In genomic region chr10:113284635-113285034, GRCh38 we compare ENCODE assay signal across 24 cellular contexts.
A peak's percentile ranks its signal among the peaks of the same experiment; 100 is the strongest.
DNase-seq lines count a peak whose midpoint lies in the region; ATAC-seq and TF ChIP-seq lines count a peak whose summit lies in the region.
"Had no signal": no experiment of that assay in that cellular context is flagged by ENCODE, and none has a peak within 500 bp of the region (broad histone marks: within the 10 kb centered on the region; RNA-seq: fewer than 3 reads in every experiment).

No MANE protein-coding gene starts in this region.

- H3K9me3 ChIP-seq in GM23248 (ENCODE audit: low read depth) (no peaks in the 10 kb centered on the region), suprapubic skin (no peaks in the 10 kb centered on the region)
- H3K9me3 ChIP-seq: A549 had no signal

- in situ Hi-C loops in GM23248 (cut with MboI) = no loop called here

- H3K4me1 Mint-ChIP-seq in osteocyte (ENCODE audit: unreplicated experiment) = peaks cover 31% of the 10 kb centered on the region
- H3K4me1 Mint-ChIP-seq in activated CD8-positive, alpha-beta T cell treated with anti-CD3 and anti-CD28 coated beads, Interleukin-2, amount 10 ng/mL, durations not matched to agents 7 days and 5 days (ENCODE audit: low read depth) = no peaks in the 10 kb centered on the region
- H3K4me1 Mint-ChIP-seq: B cell; CD4-positive, CD25-positive, alpha-beta regulatory T cell had no signal

- POLR2A ChIA-PET in activated CD8-positive, alpha-beta T cell treated with anti-CD3 and anti-CD28 coated beads, Interleukin-2, amount 10 ng/mL, durations not matched to agents 7 days and 5 days (lab: Charles Lee) = no interaction called here

- H3K9me3 Mint-ChIP-seq in osteocyte (ENCODE audit: unreplicated experiment) = peaks cover 3% of the 10 kb centered on the region
- H3K9me3 Mint-ChIP-seq in activated CD8-positive, alpha-beta T cell treated with anti-CD3 and anti-CD28 coated beads, Interleukin-2, amount 10 ng/mL, durations not matched to agents 7 days and 5 days (ENCODE audit: insufficient read depth) = no peaks in the 10 kb centered on the region
- H3K9me3 Mint-ChIP-seq: CD8-positive, alpha-beta T cell; GM23338; H9 had no signal

- H3K36me3 Mint-ChIP-seq in osteocyte (ENCODE audit: unreplicated experiment) = no peaks in the 10 kb centered on the region
- no peaks in the 10 kb centered on the region for H3K36me3 Mint-ChIP-seq in activated CD8-positive, alpha-beta T cell treated with anti-CD3 and anti-CD28 coated beads, Interleukin-2, amount 10 ng/mL, durations not matched to agents 7 days and 5 days (ENCODE audit: low read depth)
- H3K36me3 Mint-ChIP-seq: CD4-positive, CD25-positive, alpha-beta regulatory T cell; CD8-positive, alpha-beta T cell had no signal

- peak overlapping the region; percentile 68 for H3K27ac Mint-ChIP-seq in osteocyte (ENCODE audit: unreplicated experiment)
- no peak overlapping the region for H3K27ac Mint-ChIP-seq in activated CD8-positive, alpha-beta T cell treated with anti-CD3 and anti-CD28 coated beads, Interleukin-2, amount 10 ng/mL, durations not matched to agents 7 days and 5 days
- H3K27ac Mint-ChIP-seq: B cell; CD4-positive, CD25-positive, alpha-beta regulatory T cell; CD8-positive, alpha-beta T cell; GM23338 had no signal

- ATAC-seq in HG03159 (IDR thresholded peaks at IDR 0.05; ENCODE audit: unreplicated experiment) (no peak), HG03520 (IDR thresholded peaks at IDR 0.05; ENCODE audit: unreplicated experiment) (no peak)
- no peak for ATAC-seq in activated CD8-positive, alpha-beta T cell treated with anti-CD3 and anti-CD28 coated beads, Interleukin-2, amount 10 ng/mL, durations not matched to agents 7 days and 5 days
- ATAC-seq: A549; CD8-positive, alpha-beta T cell; GM12878; GM23338; HCT116 had no signal

- no peak overlapping the region for H3K4me3 Mint-ChIP-seq in osteocyte (ENCODE audit: unreplicated experiment)
- no peak overlapping the region for H3K4me3 Mint-ChIP-seq in activated CD8-positive, alpha-beta T cell treated with anti-CD3 and anti-CD28 coated beads, Interleukin-2, amount 10 ng/mL, durations not matched to agents 7 days and 5 days
- H3K4me3 Mint-ChIP-seq: B cell; CD4-positive, CD25-positive, alpha-beta regulatory T cell; CD8-positive, alpha-beta T cell; GM23338; H9 had no signal

- H3K27me3 ChIP-seq in GM23248 (replicated peaks; ENCODE audit: insufficient read depth) (no peaks in the 10 kb centered on the region), suprapubic skin (no peaks in the 10 kb centered on the region)
- H3K27me3 ChIP-seq: BLaER1 had no signal

- H3K36me3 ChIP-seq in GM23248 (ENCODE audit: low read depth) (no peaks in the 10 kb centered on the region), suprapubic skin (no peaks in the 10 kb centered on the region)
- H3K36me3 ChIP-seq: BLaER1 had no signal

- no peak overlapping the region for H3K27ac ChIP-seq in GM23248
- peak overlapping the region; percentile 4 for H3K27ac ChIP-seq in suprapubic skin
- H3K27ac ChIP-seq: A549, BLaER1, C4-2B had no signal

- no peaks in the 10 kb centered on the region for H3K9me2 ChIP-seq in GM23248 (ENCODE audit: insufficient read depth)

- H3K9ac ChIP-seq in GM23248 = no peak overlapping the region
- H3K9ac ChIP-seq: BLaER1 had no signal

- CTCF ChIA-PET in activated CD8-positive, alpha-beta T cell treated with anti-CD3 and anti-CD28 coated beads, Interleukin-2, amount 10 ng/mL, durations not matched to agents 7 days and 5 days (lab: Charles Lee) = no interaction called here

- H3K79me2 ChIP-seq in GM23248 (ENCODE audit: insufficient read depth) = no peaks in the 10 kb centered on the region

- DNase-seq in AG08395 (ENCODE audit: low spot score) (peak; percentile 16), GM23248 (peak; percentile 26), osteocyte (ENCODE audit: extremely low spot score, unreplicated experiment) (no peak), suprapubic skin (ENCODE audit: low spot score in 2 of 2) (no peak), NCI-H82 (lab: John Stamatoyannopoulos, UW) (no peak)
- no peak for DNase-seq in activated CD8-positive, alpha-beta T cell treated with anti-CD3 and anti-CD28 coated beads, Interleukin-2, amount 10 ng/mL, durations not matched to agents 7 days and 5 days
- DNase-seq: 8988T; ACHN; CD4-positive, CD25-positive, alpha-beta regulatory T cell; CD8-positive, alpha-beta T cell; DMS 273 treated with DMSO at 0.1 percent for 48 hours; DMS79; EL; GDM1; H9 had no signal

- TF ChIP-seq CTCF in osteocyte (IDR thresholded peaks at IDR 0.05) = no peak
- no peak for TF ChIP-seq CTCF in suprapubic skin (IDR thresholded peaks at IDR 0.05)

- H3K4me1 ChIP-seq in GM23248 (ENCODE audit: insufficient read depth) = peaks cover 10% of the 10 kb centered on the region
- no peaks in the 10 kb centered on the region for H3K4me1 ChIP-seq in suprapubic skin
- H3K4me1 ChIP-seq: A549, BLaER1 had no signal

- no peak overlapping the region for H3K4me3 ChIP-seq in GM23248
- no peak overlapping the region for H3K4me3 ChIP-seq in suprapubic skin
- H3K4me3 ChIP-seq: A549, BLaER1, GM12878, GM23338 had no signal

- 18 to 26% methylated on average over 4 of the region's 4 CpGs for WGBS in GM23248 (ENCODE audit: low coverage in 1 of 2, low lambda C conversion rate in 2 of 2, missing lambda C conversion rate in 2 of 2), 2 experiments
- WGBS in suprapubic skin = 51% methylated on average over 4 of the region's 4 CpGs

- TF ChIP-seq POLR2A in suprapubic skin (IDR thresholded peaks at IDR 0.05) = no peak

- no peaks in the 10 kb centered on the region for H3K27me3 Mint-ChIP-seq in osteocyte (ENCODE audit: unreplicated experiment)
- H3K27me3 Mint-ChIP-seq in activated CD8-positive, alpha-beta T cell treated with anti-CD3 and anti-CD28 coated beads, Interleukin-2, amount 10 ng/mL, durations not matched to agents 7 days and 5 days (ENCODE audit: low read depth) = peaks cover 6% of the 10 kb centered on the region
- H3K27me3 Mint-ChIP-seq: B cell had no signal

- no peaks in the 10 kb centered on the region for H4K20me1 ChIP-seq in GM23248 (ENCODE audit: insufficient read depth)
- H4K20me1 ChIP-seq: BLaER1 had no signal

- H3K4me2 ChIP-seq in GM23248 (ENCODE audit: unreplicated experiment) = peak overlapping the region; percentile 21
- H3K4me2 ChIP-seq: A549, BLaER1, GM23338 had no signal

- peak overlapping the region; percentile 54 for H2AFZ ChIP-seq in GM23248
- H2AFZ ChIP-seq: GM23338 had no signal

- no peak for TF ChIP-seq EP300 in suprapubic skin (IDR thresholded peaks at IDR 0.05)

- no peaks in the 10 kb centered on the region for H3F3A ChIP-seq in GM23248 (ENCODE audit: insufficient read depth)

Comparison
In these comparisons a context has a peak if more than half of its experiments do, and no peak if none do; other contexts are left out.
1. DNase-seq: peak in AG08395 (single experiment) and GM23248 (single experiment); none in osteocyte (single experiment), suprapubic skin (0 of 2), NCI-H82 (single experiment) and activated CD8-positive, alpha-beta T cell treated with anti-CD3 and anti-CD28 coated beads, Interleukin-2, amount 10 ng/mL, durations not matched to agents 7 days and 5 days (single experiment).